ENCODE assay signal across 29 cellular contexts in genomic region chr2:116413659-116414058, GRCh38.
"Had no signal": no experiment of that assay in that cellular context is flagged by ENCODE, and none has a peak within 500 bp of the region (broad histone marks: within the 10 kb centered on the region; RNA-seq: fewer than 3 reads in every experiment).

No MANE protein-coding gene starts in this region.

- H3K27me3 Mint-ChIP-seq: activated CD4-positive, alpha-beta T cell treated with anti-CD3 and anti-CD28 coated beads, Interleukin-2, amount 10 ng/mL, durations not matched to agents 24 days and 14 days; activated T-cell treated with anti-CD3 and anti-CD28 coated beads, Interleukin-2, amount 50 U/mL, for 24 hours had no signal

- H3K27ac Mint-ChIP-seq: activated CD4-positive, alpha-beta T cell treated with anti-CD3 and anti-CD28 coated beads, Interleukin-2, amount 10 ng/mL, durations not matched to agents 24 days and 14 days; activated CD8-positive, alpha-beta T cell treated with anti-CD3 and anti-CD28 coated beads, Interleukin-2, amount 10 ng/mL, durations not matched to agents 7 days and 5 days; activated naive CD4-positive, alpha-beta T cell treated with anti-CD3 and anti-CD28 coated beads for 36 hours; activated naive CD4-positive, alpha-beta T cell treated with anti-CD3 and anti-CD28 coated beads, Interleukin-2, amount 50 U/mL, for 72 hours; activated T-cell treated with anti-CD3 and anti-CD28 coated beads, Interleukin-2, amount 50 U/mL, for 24 hours had no signal

- H3K4me1 Mint-ChIP-seq: activated CD4-positive, alpha-beta T cell treated with anti-CD3 and anti-CD28 coated beads, Interleukin-2, amount 10 ng/mL, durations not matched to agents 24 days and 14 days had no signal

- ATAC-seq: activated CD8-positive, alpha-beta T cell treated with anti-CD3 and anti-CD28 coated beads, Interleukin-2, amount 10 ng/mL, durations not matched to agents 7 days and 5 days; activated naive CD4-positive, alpha-beta T cell treated with anti-CD3 and anti-CD28 coated beads, Interleukin-2, amount 50 U/mL, for 72 hours; Panc1 had no signal

- H3K4me3 Mint-ChIP-seq: activated CD4-positive, alpha-beta T cell treated with anti-CD3 and anti-CD28 coated beads, Interleukin-2, amount 10 ng/mL, durations not matched to agents 24 days and 14 days; activated CD8-positive, alpha-beta T cell treated with anti-CD3 and anti-CD28 coated beads, Interleukin-2, amount 10 ng/mL, durations not matched to agents 7 days and 5 days; activated naive CD4-positive, alpha-beta T cell treated with anti-CD3 and anti-CD28 coated beads for 36 hours; activated T-cell treated with anti-CD3 and anti-CD28 coated beads, Interleukin-2, amount 50 U/mL, for 24 hours had no signal

- DNase-seq: activated CD4-positive, alpha-beta T cell treated with anti-CD3 and anti-CD28 coated beads, Interleukin-2, amount 10 ng/mL, durations not matched to agents 24 days and 14 days; activated CD4-positive, alpha-beta T cell treated with anti-CD3 and anti-CD28 coated beads, Interleukin-2, amount 50 U/mL, for 4 hours; activated CD8-positive, alpha-beta T cell treated with anti-CD3 and anti-CD28 coated beads, Interleukin-2, amount 10 ng/mL, durations not matched to agents 7 days and 5 days; activated gamma-delta T cell treated with Interleukin-2 at 50 U/mL for 16 hours; activated naive CD4-positive, alpha-beta T cell treated with anti-CD3 and anti-CD28 coated beads for 36 hours; activated T-cell treated with anti-CD3 and anti-CD28 coated beads, Interleukin-2, amount 50 U/mL, for 24 hours; adrenal gland; brain microvascular endothelial cell; central memory CD4-positive, alpha-beta T cell; Kasumi-1; KG1; MG63; NCI-H1048; NCI-H1105 treated with DMSO at 0.1 percent for 48 hours; NCI-H1436; NCI-H1694; NCI-H1930; NCI-H2227 treated with DMSO at 0.1 percent for 48 hours; NCI-H446; NCI-H510A treated with DMSO at 0.1 percent for 48 hours; NCI-H526 treated with DMSO at 0.1 percent for 48 hours; RPMI8226; SW 1271; T-helper 1 cell; T-helper 2 cell; T-helper 9 cell; WERI-Rb-1 had no signal
